8 cellular contexts compared by ENCODE assay signal in the genomic region with DNA sequence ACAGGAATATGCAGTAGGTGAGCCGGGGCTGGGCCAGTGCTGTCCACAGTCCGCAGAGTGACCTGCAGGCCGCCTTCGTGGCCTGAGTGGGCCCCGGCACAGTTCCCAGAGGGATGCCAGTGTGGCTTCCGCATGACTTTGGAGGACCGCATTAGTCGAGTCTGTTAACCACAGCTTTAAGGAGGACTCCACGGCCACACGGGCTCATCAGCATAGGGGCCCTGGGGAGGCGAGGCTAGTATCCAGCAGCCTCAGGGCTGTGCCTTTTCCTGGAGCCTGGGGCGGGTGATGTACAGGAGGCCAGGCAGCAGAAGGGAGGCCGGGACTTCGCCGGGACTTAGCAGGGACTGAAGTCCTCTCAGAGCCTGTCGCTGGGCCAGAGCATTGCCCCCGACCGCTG.
"Had no signal": no experiment of that assay in that cellular context is flagged by ENCODE, and none has a peak within 500 bp of the region (broad histone marks: within the 10 kb centered on the region; RNA-seq: fewer than 3 reads in every experiment).

No MANE protein-coding gene starts in this region.

- H3K4me2 ChIP-seq: GM23338 had no signal

- H3K27ac ChIP-seq: HL-60 had no signal

- DNase-seq: H9, HCEC 1CT, IMR-90, KBM-7 had no signal

- H3K4me3 ChIP-seq: GM23338 had no signal

- FAIRE-seq: H1, H54 had no signal

- H2AFZ ChIP-seq: GM23338 had no signal

- ATAC-seq: GM23338 had no signal
